In the genomic region with DNA sequence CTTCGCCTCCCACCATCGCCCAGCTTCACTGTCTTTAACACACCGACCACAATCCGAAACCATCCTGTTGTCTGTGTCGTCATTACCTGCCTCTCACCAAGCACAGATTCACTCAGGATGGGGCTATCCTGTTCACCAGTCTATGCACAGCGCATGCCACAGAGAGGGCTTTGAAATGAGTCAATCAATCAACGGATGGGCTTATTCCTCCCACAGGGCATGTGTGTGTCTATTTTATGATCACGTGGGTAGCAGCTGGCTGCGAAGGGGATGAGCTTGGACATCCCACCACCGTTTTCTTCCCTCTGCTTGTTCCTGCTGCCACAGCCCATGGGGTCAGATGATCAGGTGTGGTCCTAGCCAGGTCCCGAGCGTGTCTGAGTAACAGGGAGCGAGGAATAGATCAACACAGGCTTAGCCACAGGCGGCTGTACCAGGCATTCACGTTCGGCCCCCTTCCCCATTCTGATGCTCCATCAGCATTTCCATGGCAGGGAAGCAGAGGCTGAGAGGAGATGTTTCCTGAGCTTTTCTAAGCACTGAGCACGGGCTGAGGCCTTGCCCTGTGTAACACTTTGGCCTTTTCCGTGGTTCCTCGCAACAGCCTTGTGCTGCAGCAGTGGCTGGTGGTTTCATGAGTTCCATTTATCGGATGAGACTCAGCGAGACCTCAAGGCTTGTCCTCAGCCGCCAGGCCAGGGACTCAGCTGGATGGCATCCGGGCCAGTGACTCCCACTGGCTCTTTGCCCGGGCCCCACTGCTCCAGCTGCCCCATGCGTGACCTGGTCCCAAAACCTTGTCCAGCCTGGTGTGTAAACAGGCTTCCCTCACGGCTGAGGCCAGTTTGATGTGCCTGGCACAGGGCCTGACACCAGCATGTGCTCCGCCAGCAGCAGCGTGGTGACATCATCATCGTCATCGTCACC, we compare ENCODE assay signal across 14 cellular contexts. TPM values are rescaled to one million over a fixed set of nuclear protein-coding genes. Genes with fewer than 3 reads are reported as not detected.
A peak's percentile ranks its signal among the peaks of the same experiment; 100 is the strongest.
DNase-seq lines count a peak whose midpoint lies in the region; ATAC-seq and TF ChIP-seq lines count a peak whose summit lies in the region.
"Had no signal": no experiment of that assay in that cellular context is flagged by ENCODE, and none has a peak within 500 bp of the region (broad histone marks: within the 10 kb centered on the region; RNA-seq: fewer than 3 reads in every experiment).

No MANE protein-coding gene starts in this region.

- H3K4me3 ChIP-seq in AG10803 (ENCODE audit: low read length) (no peak overlapping the region), HEK293 (ENCODE audit: low read depth, low read length) (no peak overlapping the region), astrocyte of the cerebellum (ENCODE audit: low read depth, low read length) (no peak overlapping the region), liver (ENCODE audit: low read depth in 1 of 3, low read length in 3 of 3) (no peak overlapping the region), mesendoderm (ENCODE audit: low read length) (no peak overlapping the region)
- H3K4me3 ChIP-seq: hepatocyte had no signal

- no peak overlapping the region for H3K4me3 Mint-ChIP-seq in effector memory CD8-positive, alpha-beta T cell

- no peak overlapping the region for H3K18ac ChIP-seq in mesendoderm (ENCODE audit: low read length)

- CTCF ChIA-PET in HEK293 (lab: Yijun Ruan, JAX) = interaction anchor here (0.5 kb wide), 1 partner anchor 178 kb away, joined by 3 read pairs; no protein-coding TSS in a partner anchor

- H3K36me3 ChIP-seq in HEK293 (ENCODE audit: control insufficient read depth in 2 of 2, insufficient read depth in 1 of 2, low read length in 2 of 2) = no peaks in the 10 kb centered on the region
- no peaks in the 10 kb centered on the region for H3K36me3 ChIP-seq in liver (ENCODE audit: control insufficient read depth in 4 of 4, insufficient read depth in 3 of 4, low read depth in 1 of 4, low read length in 3 of 4)
- no peaks in the 10 kb centered on the region for H3K36me3 ChIP-seq in mesendoderm (ENCODE audit: control insufficient read depth, insufficient read depth, low read length)
- H3K36me3 ChIP-seq: BE2C had no signal

- H2BK5ac ChIP-seq in mesendoderm (ENCODE audit: low read length) = no peak overlapping the region

- H2BK120ac ChIP-seq in mesendoderm (ENCODE audit: low read depth, low read length) = no peak overlapping the region

- H2AK5ac ChIP-seq in mesendoderm (ENCODE audit: low read length) = no peak overlapping the region

- WGBS in liver = 67% methylated on average over 30 of the region's 30 CpGs
- no CpG with 5 or more reads among the region's 30 CpGs for WGBS in mesendoderm (ENCODE audit: extremely low coverage, insufficient coverage, low lambda C conversion rate)

- H3K27ac Mint-ChIP-seq in effector memory CD8-positive, alpha-beta T cell = no peak overlapping the region

- no peak overlapping the region for H2BK15ac ChIP-seq in mesendoderm (replicated peaks; ENCODE audit: low read depth)

- no peaks in the 10 kb centered on the region for H3K79me1 ChIP-seq in mesendoderm (ENCODE audit: low read length)

- peaks cover 29 to 84% of the 10 kb centered on the region in 2 donors for H3K27me3 Mint-ChIP-seq in effector memory CD8-positive, alpha-beta T cell

- in situ Hi-C loops in astrocyte of the cerebellum (cut with HindIII; ENCODE audit: low sequenced_read_pairs) = loop anchor here (10.0 kb wide), 1 partner anchor 237 kb away; no protein-coding TSS in a partner anchor

- no peaks in the 10 kb centered on the region for H3K79me2 ChIP-seq in mesendoderm (ENCODE audit: control insufficient read depth, insufficient read depth, low read length)
- H3K79me2 ChIP-seq: hepatocyte had no signal

- H3K9me3 ChIP-seq in HEK293 (ENCODE audit: control insufficient read depth, insufficient read depth, low read depth, low read length) (no peaks in the 10 kb centered on the region), liver (ENCODE audit: control insufficient read depth in 4 of 4, low read length in 3 of 4) (no peaks in the 10 kb centered on the region)
- H3K9me3 ChIP-seq: BE2C had no signal

- peak; percentile 43 for DNase-seq in AG10803 (ENCODE audit: low read depth)
- DNase-seq in astrocyte of the cerebellum (ENCODE audit: low read depth) = peak; percentile 19
- no peak for DNase-seq in effector memory CD8-positive, alpha-beta T cell
- DNase-seq in mesendoderm = no peak
- DNase-seq: BE2C; effector CD4-positive, alpha-beta T cell had no signal

- no peak overlapping the region for H3K4ac ChIP-seq in mesendoderm (ENCODE audit: low read depth, low read length)

- H3K9me3 Mint-ChIP-seq in effector memory CD8-positive, alpha-beta T cell = no peaks in the 10 kb centered on the region

- no peaks in the 10 kb centered on the region for H3K36me3 Mint-ChIP-seq in effector memory CD8-positive, alpha-beta T cell (ENCODE audit: insufficient read depth)

- no peak for ATAC-seq in effector memory CD8-positive, alpha-beta T cell (replicated peaks)
- ATAC-seq in HG02763 (IDR thresholded peaks at IDR 0.05; ENCODE audit: unreplicated experiment) (no peak), HG03571 (IDR thresholded peaks at IDR 0.05; ENCODE audit: unreplicated experiment) (no peak)
- ATAC-seq: Panc1 had no signal

- H3K4me1 Mint-ChIP-seq in effector memory CD8-positive, alpha-beta T cell (ENCODE audit: low read depth in 2 of 2) = no peaks in the 10 kb centered on the region

- POLR2A ChIA-PET in HEK293 (lab: Yijun Ruan, JAX) = no interaction called here

- H3K4me1 ChIP-seq in HEK293 (ENCODE audit: control insufficient read depth, insufficient read depth, low read length) (no peaks in the 10 kb centered on the region), liver (ENCODE audit: control insufficient read depth in 4 of 4, insufficient read depth in 4 of 4, low read length in 3 of 4) (peaks cover 0 to 16% (median 7%) of the 10 kb centered on the region in 4 donors), mesendoderm (ENCODE audit: control insufficient read depth, low read depth, low read length) (no peaks in the 10 kb centered on the region)
- H3K4me1 ChIP-seq: BE2C had no signal

- TF ChIP-seq CTCF in AG10803 (conservative IDR thresholded peaks at IDR 0.05; ENCODE audit: low read length) (no peak), HEK293 (tag by site-specific recombination; IDR thresholded peaks at IDR 0.05) (no peak), astrocyte of the cerebellum (IDR thresholded peaks at IDR 0.05; ENCODE audit: low read depth, low read length, missing control alignments) (no peak), liver (IDR thresholded peaks at IDR 0.05; ENCODE audit: low read depth, low read length, missing input control) (no peak)

- H3K4me2 ChIP-seq in mesendoderm (ENCODE audit: low read length) = no peak overlapping the region
- H3K4me2 ChIP-seq: hepatocyte, KMS-11 had no signal

- H3K27ac ChIP-seq in HEK293 (ENCODE audit: extremely low read depth, low read depth, low read length) (no peak overlapping the region), liver (ENCODE audit: low read depth in 1 of 2, low read length in 2 of 2) (peak overlapping the region in 1 of 2 donors; percentile 64), mesendoderm (ENCODE audit: low read depth, low read length) (no peak overlapping the region)
- H3K27ac ChIP-seq: hepatocyte, KMS-11 had no signal

- H3K9ac ChIP-seq in liver (ENCODE audit: low read depth in 1 of 2, low read length in 2 of 2) (no peak overlapping the region), mesendoderm (ENCODE audit: low read length) (no peak overlapping the region)
- H3K9ac ChIP-seq: KMS-11 had no signal

- H4K5ac ChIP-seq in mesendoderm (ENCODE audit: low read length) = no peak overlapping the region

- no peak overlapping the region for H3K56ac ChIP-seq in mesendoderm (ENCODE audit: low read length)

- no peak overlapping the region for H3K23ac ChIP-seq in mesendoderm (ENCODE audit: low read length)

- peak in 1 of 2 donors; percentile 45 for TF ChIP-seq RAD21 in liver (IDR thresholded peaks at IDR 0.05)

- H4K8ac ChIP-seq in mesendoderm (ENCODE audit: low read depth, low read length) = no peak overlapping the region

- H3K27me3 ChIP-seq in liver (ENCODE audit: control insufficient read depth in 4 of 4, insufficient read depth in 4 of 4, low read length in 3 of 4) = no peaks in the 10 kb centered on the region
- no peaks in the 10 kb centered on the region for H3K27me3 ChIP-seq in mesendoderm (ENCODE audit: insufficient read depth, low read length, poor library complexity)
- H3K27me3 ChIP-seq: BE2C, hepatocyte had no signal

TF ChIP-seq in HEK293, 187 proteins besides CTCF, POLR2A, EP300 and RAD21:
- TF ChIP-seq ZEB2 (tag by site-specific recombination; IDR thresholded peaks at IDR 0.05) = no peak
- TF ChIP-seq EGR2 (tag by site-specific recombination; IDR thresholded peaks at IDR 0.05; ENCODE audit: low read depth) = peak; percentile 45; the same call in 1 of the 2 replicates
- TF ChIP-seq ZNF623 (tag by site-specific recombination; IDR thresholded peaks at IDR 0.05) = no peak
- TF ChIP-seq ZNF146 (tag by site-specific recombination; IDR thresholded peaks at IDR 0.05) = no peak
- no peak for TF ChIP-seq ZNF610 (tag by site-specific recombination; IDR thresholded peaks at IDR 0.05; ENCODE audit: borderline replicate concordance)
- no peak for TF ChIP-seq BCL11A (tag by site-specific recombination; IDR thresholded peaks at IDR 0.05; ENCODE audit: low read depth)
- TF ChIP-seq ZNF311 (tag by site-specific recombination; IDR thresholded peaks at IDR 0.05; ENCODE audit: borderline replicate concordance) = no peak
- TF ChIP-seq ZNF416 (tag by site-specific recombination; IDR thresholded peaks at IDR 0.05) = no peak
- no peak for TF ChIP-seq ZNF324 (tag by site-specific recombination; IDR thresholded peaks at IDR 0.05)
TF ChIP-seq in HEK293: peak in this region for 1.

TF ChIP-seq in liver, 16 proteins besides CTCF, POLR2A, EP300 and RAD21 (continues in another document):
- TF ChIP-seq FOXA2 (IDR thresholded peaks at IDR 0.05) = peak; percentile 98

RNA-seq across cellular contexts. Expression of a gene that starts 48.1 kb away (rescaled TPM):
- total RNA-seq in liver = not detected
- polyA plus RNA-seq in liver = not detected
- 0.25 TPM for polyA plus RNA-seq in mesendoderm (2013, experiment 1 of 2)
- polyA plus RNA-seq in mesendoderm (2013, experiment 2 of 2) = 0.24 TPM
- total RNA-seq: hepatocyte, urinary bladder had no signal
- polyA plus RNA-seq: hepatocyte, urinary bladder had no signal

Comparison
In these comparisons a context has a peak if more than half of its experiments do, and no peak if none do; other contexts are left out.
1. DNase-seq: peak in AG10803 (single experiment) and astrocyte of the cerebellum (single experiment); none in effector memory CD8-positive, alpha-beta T cell (0 of 3) and mesendoderm (single experiment).